In genomic region chr1:180181048-180181447, GRCh38 we compare ENCODE assay signal across 8 cellular contexts. TPM values are rescaled to one million over a fixed set of nuclear protein-coding genes. Genes with fewer than 3 reads are reported as not detected.
DNase-seq lines count a peak whose midpoint lies in the region; ATAC-seq and TF ChIP-seq lines count a peak whose summit lies in the region.

No MANE protein-coding gene starts in this region.

- no peaks in the 10 kb centered on the region for H3K4me1 ChIP-seq in Peyer's patch

- H3K9me3 ChIP-seq in Peyer's patch: no peaks in the 10 kb centered on the region

- TF ChIP-seq CTCF in Peyer's patch (IDR thresholded peaks at IDR 0.05) (peak in 2 of 6 experiments; percentile 6 to 8), foreskin fibroblast (IDR thresholded peaks at IDR 0.05; ENCODE audit: low read depth, low read length) (peak; percentile 39)

- DNase-seq in AML-193 (lab: John Stamatoyannopoulos, UW): peak; percentile 8 to 18
- peak; percentile 2 for DNase-seq in DMS114 treated with DMSO at 0.1 percent for 48 hours (lab: John Stamatoyannopoulos, UW; ENCODE audit: unreplicated experiment)
- DNase-seq in Peyer's patch: peak in 2 of 3 donors; percentile 16 to 20
- DNase-seq in foreskin fibroblast: peak in 1 of 2 donors; percentile 31
- no peak for DNase-seq in C1 segment of cervical spinal cord (lab: John Stamatoyannopoulos, UW)
- no peak for DNase-seq in putamen (ENCODE audit: low spot score)

- H3K36me3 ChIP-seq in Peyer's patch: peaks cover 0 to 40% (median 0%) of the 10 kb centered on the region in 3 donors

- no peak for TF ChIP-seq POLR2A in Peyer's patch (IDR thresholded peaks at IDR 0.05)

- ATAC-seq in GM19463 (IDR thresholded peaks at IDR 0.05; ENCODE audit: unreplicated experiment): no peak
- ATAC-seq in HG02885 (IDR thresholded peaks at IDR 0.05; ENCODE audit: poor library complexity, unreplicated experiment): no peak

- H3K27me3 ChIP-seq in Peyer's patch: no peaks in the 10 kb centered on the region

- no peak overlapping the region for H3K27ac ChIP-seq in Peyer's patch

- no peak overlapping the region for H3K4me3 ChIP-seq in Peyer's patch
- no peak overlapping the region for H3K4me3 ChIP-seq in foreskin fibroblast (ENCODE audit: low read depth in 1 of 2, low read length in 2 of 2)

RNA-seq across cellular contexts. Expression of gene QSOX1, which starts 26.4 kb away (rescaled TPM):
- 10 to 100 TPM; 34.9 to 72.3 (median 51.5) TPM for total RNA-seq in Peyer's patch

RNA-seq across cellular contexts. Expression of gene LHX4, which starts 49.0 kb away (rescaled TPM):
- total RNA-seq in Peyer's patch: 1 to 10 TPM in 1 of 4 donors, under 1 TPM in 3; 0.28 to 1.1 (median 0.68) TPM

Comparison
In these comparisons a context has a peak if more than half of its experiments do, and no peak if none do; other contexts are left out.
1. DNase-seq: peak in AML-193 (2 of 2), DMS114 treated with DMSO at 0.1 percent for 48 hours (single experiment) and Peyer's patch (2 of 3); none in C1 segment of cervical spinal cord (0 of 14) and putamen (single experiment).